8 cellular contexts compared by ENCODE assay signal in the genomic region with DNA sequence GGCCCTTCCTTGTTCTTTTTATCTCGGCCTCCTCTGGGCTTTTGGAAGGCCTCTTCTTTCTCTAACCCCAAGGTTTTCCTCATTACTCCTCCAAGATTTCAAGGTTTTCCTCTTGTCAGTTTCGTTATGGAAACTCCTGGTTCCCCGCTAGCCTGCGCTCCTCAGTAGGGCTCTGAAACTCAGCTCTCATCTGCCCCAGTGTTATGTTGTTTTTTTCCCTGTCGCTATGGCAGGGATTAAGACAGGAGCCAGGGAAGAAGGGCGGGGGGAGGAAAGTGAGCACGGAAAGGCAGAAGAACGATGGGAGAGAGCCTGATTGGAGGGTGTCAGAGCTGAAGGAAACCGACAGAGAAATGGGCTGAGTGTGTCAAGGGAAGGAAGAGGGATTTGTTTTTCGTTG. TPM values are rescaled to one million over a fixed set of nuclear protein-coding genes. Genes with fewer than 3 reads are reported as not detected.
DNase-seq lines count a peak whose midpoint lies in the region; FAIRE-seq and TF ChIP-seq lines count a peak whose summit lies in the region.
"Had no signal": no experiment of that assay in that cellular context is flagged by ENCODE, and none has a peak within 500 bp of the region (broad histone marks: within the 10 kb centered on the region; RNA-seq: fewer than 3 reads in every experiment).

No MANE protein-coding gene starts in this region.

- H4K20me1 ChIP-seq in endothelial cell of umbilical vein (replicated peaks; ENCODE audit: control insufficient read depth, extremely low read depth, insufficient read depth, low read length), result no peaks in the 10 kb centered on the region

- dilution Hi-C loops in endothelial cell of umbilical vein (cut with MboI; ENCODE audit: extremely low pct_ligation_motif_present, low sequenced_read_pairs), result no loop called here

- H3K27me3 ChIP-seq in endothelial cell of umbilical vein (ENCODE audit: control insufficient read depth in 2 of 2, insufficient read depth in 2 of 2, low read length in 2 of 2) (peaks cover 8 to 21% of the 10 kb centered on the region in 2 experiments), tibial artery (no peaks in the 10 kb centered on the region)
- no peaks in the 10 kb centered on the region for H3K27me3 ChIP-seq in effector memory CD4-positive, alpha-beta T cell (replicated peaks; ENCODE audit: control insufficient read depth, insufficient read depth, low read length, poor library complexity, severe bottlenecking)

- intact Hi-C loops in endothelial cell of umbilical vein (cut with micrococcal nuclease) (no loop called here), tibial artery (cut with DNase I; ENCODE audit: low total_unique reads) (no loop called here)

- no peak overlapping the region for H3K27ac ChIP-seq in endothelial cell of umbilical vein (ENCODE audit: insufficient read depth, low read depth, low read length)
- peak overlapping the region; percentile 83 for H3K27ac ChIP-seq in tibial artery
- H3K27ac ChIP-seq in effector memory CD4-positive, alpha-beta T cell (ENCODE audit: insufficient read depth, low read length, poor library complexity, severe bottlenecking), result no peak overlapping the region
- H3K27ac ChIP-seq: SK-N-MC had no signal

- no peaks in the 10 kb centered on the region for H3K9me1 ChIP-seq in endothelial cell of umbilical vein (replicated peaks; ENCODE audit: control insufficient read depth, extremely low read depth, insufficient read depth, low read length)

- H3K9ac ChIP-seq in endothelial cell of umbilical vein (replicated peaks; ENCODE audit: extremely low read depth, insufficient read depth, low read length), result no peak overlapping the region

- H3K9me3 ChIP-seq in endothelial cell of umbilical vein (replicated peaks; ENCODE audit: control insufficient read depth, insufficient read depth, low read length) (no peaks in the 10 kb centered on the region), tibial artery (no peaks in the 10 kb centered on the region)
- no peaks in the 10 kb centered on the region for H3K9me3 ChIP-seq in effector memory CD4-positive, alpha-beta T cell (ENCODE audit: control insufficient read depth, low read length)

- CTCF ChIA-PET in endothelial cell of umbilical vein (lab: Charles Lee), result no interaction called here

- POLR2A ChIA-PET in endothelial cell of umbilical vein (lab: Charles Lee), result no interaction called here

- FAIRE-seq in endothelial cell of umbilical vein (lab: Jason Lieb, UNC), result no peak

- H3K4me1 ChIP-seq in endothelial cell of umbilical vein (ENCODE audit: control insufficient read depth, extremely low read depth, insufficient read depth, low read length) (no peaks in the 10 kb centered on the region), tibial artery (peaks cover 0 to 30% (median 22%) of the 10 kb centered on the region in 4 donors)
- no peaks in the 10 kb centered on the region for H3K4me1 ChIP-seq in effector memory CD4-positive, alpha-beta T cell (ENCODE audit: control insufficient read depth, insufficient read depth, low read length, poor library complexity, severe bottlenecking)

- no peaks in the 10 kb centered on the region for H3K36me3 ChIP-seq in endothelial cell of umbilical vein (ENCODE audit: control insufficient read depth in 2 of 2, extremely low read depth in 1 of 2, insufficient read depth in 2 of 2, low read length in 2 of 2)
- H3K36me3 ChIP-seq in tibial artery, result no peaks in the 10 kb centered on the region
- H3K36me3 ChIP-seq in effector memory CD4-positive, alpha-beta T cell (ENCODE audit: control insufficient read depth, insufficient read depth, low read length), result no peaks in the 10 kb centered on the region

- no peaks in the 10 kb centered on the region for H3K79me2 ChIP-seq in endothelial cell of umbilical vein (ENCODE audit: control insufficient read depth, insufficient read depth, low read length)

- TF ChIP-seq CTCF in endothelial cell of umbilical vein (IDR thresholded peaks at IDR 0.05; ENCODE audit: extremely low read depth in 1 of 2, insufficient read depth in 1 of 2, low read depth in 1 of 2, low read length in 2 of 2) (no peak), tibial artery (IDR thresholded peaks at IDR 0.05) (no peak)

- H3K4me2 ChIP-seq in endothelial cell of umbilical vein (ENCODE audit: insufficient read depth, low read length), result no peak overlapping the region

- peak; percentile 70 for DNase-seq in NCI-H82 treated with DMSO at 0.1 percent for 48 hours (lab: John Stamatoyannopoulos, UW; ENCODE audit: unreplicated experiment)
- DNase-seq in endothelial cell of umbilical vein (ENCODE audit: low read depth, low spot score), result peak; percentile 26
- peak; percentile 17 for DNase-seq in midbrain (lab: John Stamatoyannopoulos, UW)
- DNase-seq in tibial artery, result peak; percentile 80 to 86
- DNase-seq in activated gamma-delta T cell (lab: John Stamatoyannopoulos, UW), result no peak
- DNase-seq in effector memory CD4-positive, alpha-beta T cell, result no peak
- no peak for DNase-seq in DMS153 treated with DMSO at 0.1 percent for 48 hours (lab: John Stamatoyannopoulos, UW; ENCODE audit: unreplicated experiment)

- H3K4me3 ChIP-seq in endothelial cell of umbilical vein (replicated peaks in 1 of 3; ENCODE audit: insufficient read depth in 1 of 3, low read depth in 1 of 3, low read length in 3 of 3) (no peak overlapping the region), tibial artery (peak overlapping the region; percentile 3 to 33)
- H3K4me3 ChIP-seq in effector memory CD4-positive, alpha-beta T cell (ENCODE audit: insufficient read depth, low read depth, low read length, poor library complexity, severe bottlenecking), result no peak overlapping the region

- H2AFZ ChIP-seq in endothelial cell of umbilical vein (ENCODE audit: low read depth, low read length), result no peak overlapping the region

- BruUV-seq in endothelial cell of umbilical vein (replicated peaks; lab: Mats Ljungman, UMichigan), result no TSS peak

- TF ChIP-seq POLR2A in endothelial cell of umbilical vein (IDR thresholded peaks at IDR 0.05; ENCODE audit: low read depth, low read length), result no peak

TF ChIP-seq in endothelial cell of umbilical vein, 7 proteins besides CTCF, POLR2A, EP300 and RAD21:
- TF ChIP-seq, protein P1, sequence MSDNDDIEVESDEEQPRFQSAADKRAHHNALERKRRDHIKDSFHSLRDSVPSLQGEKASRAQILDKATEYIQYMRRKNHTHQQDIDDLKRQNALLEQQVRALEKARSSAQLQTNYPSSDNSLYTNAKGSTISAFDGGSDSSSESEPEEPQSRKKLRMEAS (IDR thresholded peaks at IDR 0.05; ENCODE audit: insufficient read depth, insufficient read length), result no peak
- no peak for TF ChIP-seq POLR2AphosphoS5 (IDR thresholded peaks at IDR 0.05; ENCODE audit: insufficient read depth, low read depth, low read length)
- TF ChIP-seq FOS (IDR thresholded peaks at IDR 0.05; ENCODE audit: borderline replicate concordance, insufficient read depth, low read length), result no peak
- no peak for TF ChIP-seq JUN (IDR thresholded peaks at IDR 0.05; ENCODE audit: borderline replicate concordance, insufficient read depth, insufficient read length, low read depth)
- no peak for TF ChIP-seq EZH2 (IDR thresholded peaks at IDR 0.05; ENCODE audit: borderline replicate concordance, low read depth, low read length, severe bottlenecking)
- TF ChIP-seq MYC (IDR thresholded peaks at IDR 0.05; ENCODE audit: low read depth, low read length), result no peak
- TF ChIP-seq GATA2 (IDR thresholded peaks at IDR 0.05; ENCODE audit: insufficient read depth, insufficient read length, low read depth, low read length), result no peak

RNA-seq across cellular contexts. Expression of a gene that starts 26.5 kb away (rescaled TPM):
- 10.6 and 10.8 TPM in 2 replicates for total RNA-seq in endothelial cell of umbilical vein
- 3.2 and 3.3 TPM in 2 replicates for polyA plus RNA-seq in endothelial cell of umbilical vein
- polyA plus RNA-seq in endothelial cell of umbilical vein (2011; cell fraction: cytosol; rRNA removed), result 5.0 and 6.6 TPM in 2 replicates
- polyA plus RNA-seq in endothelial cell of umbilical vein (2011; cell fraction: nucleus; rRNA removed), result 3.1 and 3.6 TPM in 2 replicates
- 2.3 and 4.4 TPM in 2 replicates for polyA plus RNA-seq in endothelial cell of umbilical vein (2012)
- 2.0 and 2.2 TPM in 2 replicates for polyA minus RNA-seq in endothelial cell of umbilical vein
- 19.0 TPM for polyA minus RNA-seq in endothelial cell of umbilical vein (2011; cell fraction: cytosol; rRNA and poly(A)+ RNA removed)
- 1.2 and 2.6 TPM in 2 replicates for polyA minus RNA-seq in endothelial cell of umbilical vein (2011; cell fraction: nucleus; rRNA and poly(A)+ RNA removed)

Comparison
In these comparisons a context has a peak if more than half of its experiments do, and no peak if none do; other contexts are left out.
1. DNase-seq: peak in NCI-H82 treated with DMSO at 0.1 percent for 48 hours (single experiment), endothelial cell of umbilical vein (single experiment), midbrain (single experiment) and tibial artery (2 of 2); none in activated gamma-delta T cell (single experiment), effector memory CD4-positive, alpha-beta T cell (0 of 3) and DMS153 treated with DMSO at 0.1 percent for 48 hours (single experiment).
2. H3K27ac ChIP-seq: peak in tibial artery (2 of 2); none in endothelial cell of umbilical vein (single experiment) and effector memory CD4-positive, alpha-beta T cell (single experiment).
3. H3K4me3 ChIP-seq: peak in tibial artery (2 of 2); none in endothelial cell of umbilical vein (0 of 3) and effector memory CD4-positive, alpha-beta T cell (single experiment).